Comparison of ENCODE assay signal across 9 cellular contexts in the genomic region with DNA sequence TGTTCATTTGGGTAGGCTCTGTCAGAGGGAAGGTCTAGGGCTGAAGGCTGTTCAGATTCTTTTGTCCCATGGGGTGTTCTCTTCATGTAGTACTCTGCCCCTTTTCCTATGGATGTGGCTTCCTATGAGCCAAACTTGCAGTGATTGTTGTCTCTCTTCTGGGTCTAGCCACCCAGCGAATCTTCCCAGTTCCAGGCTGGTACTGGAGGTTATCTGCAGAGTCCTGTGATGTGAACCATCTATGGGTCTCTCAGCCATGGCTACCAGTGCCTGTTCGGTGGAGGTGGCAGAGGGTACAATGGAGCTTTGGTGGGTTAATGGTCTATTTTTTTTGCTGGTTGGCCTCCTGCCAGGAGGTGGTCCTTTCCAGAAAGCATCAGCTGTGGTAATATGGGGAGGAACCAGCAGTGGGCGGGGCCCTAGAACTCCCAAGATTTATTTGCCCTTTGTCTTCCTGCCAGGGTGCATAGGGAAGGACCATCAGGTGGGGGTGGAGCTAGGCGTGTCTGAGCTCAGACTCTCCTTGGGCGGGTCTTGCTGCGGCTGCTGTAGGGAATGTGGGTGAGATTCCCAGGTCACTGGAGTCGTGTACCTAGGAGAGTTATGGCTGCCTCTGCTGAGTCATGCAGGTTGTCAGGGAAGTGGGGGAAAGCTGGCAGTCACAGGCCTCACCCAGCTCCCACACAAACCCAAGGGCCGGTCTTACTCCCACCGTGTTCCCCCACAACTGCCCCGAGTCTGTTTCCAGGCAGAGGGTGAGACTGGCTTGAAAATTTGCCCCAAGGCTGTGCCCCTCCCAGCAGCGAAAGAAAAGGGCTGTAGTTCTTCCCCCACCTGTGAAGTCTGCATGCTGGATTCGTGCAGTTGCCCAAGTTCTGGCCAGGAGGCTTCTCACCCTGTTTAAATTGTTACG. TPM values are rescaled to one million over a fixed set of nuclear protein-coding genes. Genes with fewer than 3 reads are reported as not detected.
A peak's percentile ranks its signal among the peaks of the same experiment; 100 is the strongest.
DNase-seq lines count a peak whose midpoint lies in the region; ATAC-seq and TF ChIP-seq lines count a peak whose summit lies in the region.
"Had no signal": no experiment of that assay in that cellular context is flagged by ENCODE, and none has a peak within 500 bp of the region (broad histone marks: within the 10 kb centered on the region; RNA-seq: fewer than 3 reads in every experiment).

No MANE protein-coding gene starts in this region.

- in situ Hi-C loops in brain microvascular endothelial cell (cut with HindIII; ENCODE audit: low pct_ligation_motif_present, low sequenced_read_pairs), result no loop called here

- peak overlapping the region; percentile 32 for H4K91ac ChIP-seq in trophoblast cell (ENCODE audit: low read depth, low read length)

- no peaks in the 10 kb centered on the region for H3K9me3 Mint-ChIP-seq in chondrocyte (ENCODE audit: low read depth)

- H3K4me3 Mint-ChIP-seq in chondrocyte (ENCODE audit: unreplicated experiment), result no peak overlapping the region

- peak overlapping the region; percentile 59 for H4K8ac ChIP-seq in trophoblast cell (ENCODE audit: low read depth, low read length)

- H2BK120ac ChIP-seq in trophoblast cell (ENCODE audit: insufficient read depth, low read length, poor library complexity), result peak overlapping the region; percentile 19

- peak overlapping the region; percentile 17 for H3K18ac ChIP-seq in trophoblast cell (ENCODE audit: low read length)

- H3K27me3 Mint-ChIP-seq in chondrocyte (ENCODE audit: low read depth), result no peaks in the 10 kb centered on the region

- peak overlapping the region; percentile 34 for H3K14ac ChIP-seq in trophoblast cell (ENCODE audit: low read length)

- H3K79me2 ChIP-seq in trophoblast cell (ENCODE audit: control insufficient read depth, insufficient read depth, low read length, poor library complexity), result no peaks in the 10 kb centered on the region

- peak overlapping the region; percentile 40 for H2AFZ ChIP-seq in trophoblast cell (ENCODE audit: insufficient read depth, low read length, poor library complexity)

- no peak overlapping the region for H3K4me2 ChIP-seq in trophoblast cell (ENCODE audit: low read length)

- H3K9ac ChIP-seq in ES-I3 (ENCODE audit: low read depth, low read length) (peak overlapping the region; percentile 22), trophoblast cell (ENCODE audit: low read length) (no peak overlapping the region)

- no peak overlapping the region for H4K12ac ChIP-seq in trophoblast cell (ENCODE audit: low read depth, low read length)

- H3K27me3 ChIP-seq in trophoblast cell (ENCODE audit: insufficient read depth, low read length) (no peaks in the 10 kb centered on the region), brain microvascular endothelial cell (replicated peaks) (no peaks in the 10 kb centered on the region)

- H2BK12ac ChIP-seq in trophoblast cell (ENCODE audit: low read length), result peak overlapping the region; percentile 47

- H3K79me1 ChIP-seq in trophoblast cell (ENCODE audit: low read length), result peaks cover 5% of the 10 kb centered on the region

- H3K27ac ChIP-seq in trophoblast cell (ENCODE audit: low read depth, low read length) (peak overlapping the region; percentile 27), brain microvascular endothelial cell (no peak overlapping the region)

- H2AK5ac ChIP-seq in trophoblast cell (ENCODE audit: low read length), result no peak overlapping the region

- peaks cover 21% of the 10 kb centered on the region for H3K4me1 Mint-ChIP-seq in chondrocyte (ENCODE audit: low read depth)

- H3K27ac Mint-ChIP-seq in chondrocyte (ENCODE audit: unreplicated experiment), result peak overlapping the region; percentile 49

- no peak for ATAC-seq in HG03139 (IDR thresholded peaks at IDR 0.05; ENCODE audit: unreplicated experiment)
- no peak for ATAC-seq in HG02938 (IDR thresholded peaks at IDR 0.05; ENCODE audit: unreplicated experiment)
- ATAC-seq in GM18517 (IDR thresholded peaks at IDR 0.05; ENCODE audit: unreplicated experiment), result no peak

- H3K36me3 ChIP-seq in ES-I3 (ENCODE audit: insufficient read depth, low read length) (peaks cover 6% of the 10 kb centered on the region), trophoblast cell (ENCODE audit: control insufficient read depth in 1 of 2, insufficient read depth in 2 of 2, low read length in 2 of 2) (peaks cover 34 to 43% of the 10 kb centered on the region in 2 experiments), brain microvascular endothelial cell (replicated peaks) (peaks cover 19% of the 10 kb centered on the region)

- DNase-seq in NCI-H2171 (lab: John Stamatoyannopoulos, UW), result peak; percentile 91
- no peak for DNase-seq in chondrocyte (ENCODE audit: low spot score)
- peak; percentile 41 to 58 for DNase-seq in trophoblast cell
- no peak for DNase-seq in brain microvascular endothelial cell
- DNase-seq: stimulated activated CD4-positive, alpha-beta T cell treated with anti-CD3 and anti-CD28 coated beads, Interleukin-1b, Interleukin-23, amount 100 ng/mL, for 48 hours had no signal

- H3K9me3 ChIP-seq in ES-I3 (ENCODE audit: control insufficient read depth, insufficient read depth, low read length), result no peaks in the 10 kb centered on the region
- H3K9me3 ChIP-seq in trophoblast cell (ENCODE audit: insufficient read depth, low read depth, low read length), result peaks cover 9% of the 10 kb centered on the region

- H2BK5ac ChIP-seq in trophoblast cell (ENCODE audit: low read depth, low read length, poor library complexity), result no peak overlapping the region

- H3K36me3 Mint-ChIP-seq in chondrocyte (ENCODE audit: low read depth), result peaks cover 14% of the 10 kb centered on the region

- WGBS in trophoblast cell (ENCODE audit: extremely low coverage, insufficient coverage, insufficient read length), result no CpG with 5 or more reads among the region's 13 CpGs

- peaks cover 14% of the 10 kb centered on the region for H3K4me1 ChIP-seq in ES-I3 (ENCODE audit: insufficient read depth, low read length)
- H3K4me1 ChIP-seq in trophoblast cell (ENCODE audit: control insufficient read depth in 1 of 2, insufficient read depth in 2 of 2, low read length in 2 of 2), result peaks cover 9 to 13% of the 10 kb centered on the region in 2 experiments

- no peak overlapping the region for H3K23ac ChIP-seq in trophoblast cell (ENCODE audit: low read length)

- TF ChIP-seq CTCF in chondrocyte (IDR thresholded peaks at IDR 0.05), result no peak
- no peak for TF ChIP-seq CTCF in brain microvascular endothelial cell (IDR thresholded peaks at IDR 0.05; ENCODE audit: low read depth, low read length, missing control alignments)

- H3K4ac ChIP-seq in trophoblast cell (ENCODE audit: low read depth, low read length), result peak overlapping the region; percentile 34

- H3K4me3 ChIP-seq in trophoblast cell (ENCODE audit: low read depth, low read length), result no peak overlapping the region
- H3K4me3 ChIP-seq in brain microvascular endothelial cell (ENCODE audit: low read depth, low read length), result no peak overlapping the region

RNA-seq across cellular contexts. Expression of a gene that starts 17.5 kb away (rescaled TPM):
- total RNA-seq in chondrocyte, result 11.5 to 14.4 TPM (median 12.2 TPM) in 3 replicates
- polyA plus RNA-seq in trophoblast cell (2013), result 8.8 and 9.1 TPM in 2 replicates

RNA-seq across cellular contexts. Expression of a gene that starts 17.8 kb away (rescaled TPM):
- total RNA-seq in chondrocyte, result 24.9 to 35.5 TPM (median 27.2 TPM) in 3 replicates
- 16.0 and 16.5 TPM in 2 replicates for polyA plus RNA-seq in trophoblast cell (2013)

RNA-seq across cellular contexts. Expression of a gene that starts 20.9 kb away (rescaled TPM):
- total RNA-seq in chondrocyte, result 263 to 301 TPM (median 280 TPM) in 3 replicates
- polyA plus RNA-seq in trophoblast cell (2013), result 232 and 240 TPM in 2 replicates

Comparison
In these comparisons a context has a peak if more than half of its experiments do, and no peak if none do; other contexts are left out.
1. DNase-seq: peak in NCI-H2171 (single experiment) and trophoblast cell (2 of 2); none in chondrocyte (single experiment) and brain microvascular endothelial cell (single experiment).